Comparison of ENCODE assay signal across 24 cellular contexts in genomic region chr11:31214337-31214736, GRCh38.
"Had no signal": no experiment of that assay in that cellular context is flagged by ENCODE, and none has a peak within 500 bp of the region (broad histone marks: within the 10 kb centered on the region; RNA-seq: fewer than 3 reads in every experiment).

No MANE protein-coding gene starts in this region.

- H3K27me3 ChIP-seq: MG63, Peyer's patch, SJCRH30 had no signal

- H3K36me3 ChIP-seq: MG63, Peyer's patch, SJCRH30 had no signal

- H3K4me1 ChIP-seq: Peyer's patch, SJCRH30 had no signal

- H3K27ac ChIP-seq: PC-9, Peyer's patch, SJCRH30, SK-N-MC had no signal

- H3K27ac Mint-ChIP-seq: T-helper 1 cell treated with Interleukin-12 subunit alpha and Interleukin-12 subunit beta and Interleukin-4 antibody, amounts not matched to agents 30 μg/mL and 1 μg/mL, for 36 hours had no signal

- H3K4me2 ChIP-seq: PC-9 had no signal

- H3K4me3 Mint-ChIP-seq: T-helper 1 cell treated with Interleukin-12 subunit alpha and Interleukin-12 subunit beta and Interleukin-4 antibody, amounts not matched to agents 30 μg/mL and 1 μg/mL, for 36 hours had no signal

- H3K9me3 Mint-ChIP-seq: T-helper 1 cell treated with Interleukin-12 subunit alpha and Interleukin-12 subunit beta and Interleukin-4 antibody, amounts not matched to agents 30 μg/mL and 1 μg/mL, for 36 hours had no signal

- ATAC-seq: HepG2, Right ventricle myocardium inferior had no signal

- H2AFZ ChIP-seq: PC-9 had no signal

- H3K4me3 ChIP-seq: MG63, PC-9, Peyer's patch, SJCRH30, SK-N-MC had no signal

- DNase-seq: IMR-90, Karpas-422, KG1, MG63, NCI-H1048, NCI-H1105, NCI-H1417 treated with DMSO at 0.1 percent for 48 hours, NCI-H146, NCI-H1694 treated with DMSO at 0.1 percent for 48 hours, NCI-H1930, NCI-H2081, NCI-H2107, NCI-H2227 treated with DMSO at 0.1 percent for 48 hours, NCI-H446, NCI-H510A, NCI-H524 treated with DMSO at 0.1 percent for 48 hours, PC-9, Peyer's patch, SHP77 treated with DMSO at 0.1 percent for 48 hours had no signal

- H3K9me3 ChIP-seq: MG63, Peyer's patch, SJCRH30 had no signal
